Comparison of ENCODE assay signal across 11 cellular contexts in the genomic region with DNA sequence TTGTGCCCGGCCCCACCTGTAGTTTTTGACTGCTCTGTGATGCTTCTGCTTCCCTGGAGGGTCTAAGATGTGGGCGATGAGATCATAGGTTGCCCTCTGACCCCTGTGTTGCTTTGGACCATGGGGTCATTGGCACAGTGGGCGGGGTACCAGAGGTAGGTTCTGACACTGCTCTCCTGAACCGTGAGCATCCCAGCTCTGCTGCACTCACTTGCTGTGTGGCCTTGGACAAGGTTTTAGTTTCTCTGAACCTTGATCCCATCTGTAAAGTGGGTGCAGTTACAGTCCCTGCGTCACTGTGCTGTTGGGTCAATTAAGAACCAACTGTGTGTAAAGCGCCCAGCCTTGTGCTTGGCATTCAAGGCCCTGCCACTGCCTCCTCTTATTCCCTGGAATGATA.
"Had no signal": no experiment of that assay in that cellular context is flagged by ENCODE, and none has a peak within 500 bp of the region (broad histone marks: within the 10 kb centered on the region; RNA-seq: fewer than 3 reads in every experiment).

No MANE protein-coding gene starts in this region.

- H3K36me3 Mint-ChIP-seq: activated naive CD8-positive, alpha-beta T cell; memory B cell had no signal

- H3K27ac Mint-ChIP-seq: activated naive CD8-positive, alpha-beta T cell; memory B cell; nephron had no signal

- H3K4me3 Mint-ChIP-seq: activated naive CD8-positive, alpha-beta T cell; brain; memory B cell; nephron had no signal

- H3K9me3 ChIP-seq: left lung, tibial artery had no signal

- H3K27me3 Mint-ChIP-seq: activated naive CD8-positive, alpha-beta T cell; brain; memory B cell had no signal

- ATAC-seq: activated CD4-positive, CD25-positive, alpha-beta regulatory T cell treated with anti-CD3 and anti-CD28 coated beads, Interleukin-2, amount 50 U/mL, for 24 hours; left lung had no signal

- H3K36me3 ChIP-seq: left lung had no signal

- H3K4me3 ChIP-seq: left lung, tibial artery had no signal

- H3K9me3 Mint-ChIP-seq: brain, memory B cell, nephron had no signal

- H3K27me3 ChIP-seq: left lung, tibial artery had no signal

- H3K4me1 ChIP-seq: tibial artery had no signal

- DNase-seq: amygdala; dermis blood vessel endothelial cell; stimulated activated CD4-positive, alpha-beta T cell treated with anti-CD3 and anti-CD28 coated beads, Interleukin-4, amount 100 ng/mL, for 4 hours; T-helper 2 cell; tibial artery had no signal

- H3K27ac ChIP-seq: left lung, tibial artery had no signal
